Comparison of ENCODE assay signal across 27 cellular contexts in the genomic region with DNA sequence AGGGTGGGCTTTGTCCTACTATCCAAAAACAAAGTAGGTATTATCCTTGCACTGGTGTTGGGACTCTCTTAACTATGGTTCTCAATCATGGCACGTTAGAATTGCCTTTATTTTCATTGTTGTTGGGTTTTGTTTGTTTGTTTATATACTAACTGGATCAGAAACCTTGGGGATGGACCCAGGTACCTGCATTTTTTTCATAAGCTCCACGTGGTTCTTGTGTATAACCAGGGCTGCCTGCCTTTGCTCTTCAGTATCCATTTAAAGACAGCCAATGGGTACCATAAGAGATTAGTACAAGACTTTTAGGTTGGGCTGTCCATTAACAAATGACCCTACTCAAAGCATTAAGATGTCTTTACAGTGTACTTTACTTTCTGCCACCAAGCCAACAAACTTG. TPM values are rescaled to one million over a fixed set of nuclear protein-coding genes. Genes with fewer than 3 reads are reported as not detected.
DNase-seq lines count a peak whose midpoint lies in the region; ATAC-seq, FAIRE-seq and TF ChIP-seq lines count a peak whose summit lies in the region.
"Had no signal": no experiment of that assay in that cellular context is flagged by ENCODE, and none has a peak within 500 bp of the region (broad histone marks: within the 10 kb centered on the region; RNA-seq: fewer than 3 reads in every experiment).

No MANE protein-coding gene starts in this region.

- H3K27ac Mint-ChIP-seq in activated naive CD8-positive, alpha-beta T cell, result no peak overlapping the region
- H3K27ac Mint-ChIP-seq in activated naive CD8-positive, alpha-beta T cell treated with anti-CD3 and anti-CD28 coated beads for 36 hours, result no peak overlapping the region
- H3K27ac Mint-ChIP-seq in nephron, result peak overlapping the region; percentile 90 to 98 (median 94)
- H3K27ac Mint-ChIP-seq: activated CD8-positive, alpha-beta T cell treated with anti-CD3 and anti-CD28 coated beads, Interleukin-2, amount 10 ng/mL, durations not matched to agents 7 days and 5 days; activated T-cell treated with anti-CD3 and anti-CD28 coated beads, Interleukin-2, amount 50 U/mL, for 24 hours; stimulated activated naive B cell treated with anti-CD40 and anti-IgM and Interleukin-4, amounts not matched to agents 10 μg/mL and 1 μg/mL and 100 μg/mL, for 72 hours had no signal

- SMC1A ChIA-PET in GM12878 (lab: Charles Lee; ENCODE audit: uncharacterized antibody, unreplicated experiment), result interaction anchor here (0.7 to 6.7 kb wide), 4 partner anchors 8 to 327 kb away, joined by 3 to 56 read pairs (median 4); no protein-coding TSS in a partner anchor

- ATAC-seq in GM12878, result no peak
- ATAC-seq: activated CD8-positive, alpha-beta T cell treated with anti-CD3 and anti-CD28 coated beads, Interleukin-2, amount 10 ng/mL, durations not matched to agents 7 days and 5 days; heart right ventricle; left lung; stimulated activated naive B cell treated with anti-CD40 and anti-IgM and Interleukin-4, amounts not matched to agents 10 μg/mL and 1 μg/mL and 100 μg/mL, for 72 hours had no signal

- H3K36me3 Mint-ChIP-seq in activated naive CD8-positive, alpha-beta T cell, result no peaks in the 10 kb centered on the region
- no peaks in the 10 kb centered on the region for H3K36me3 Mint-ChIP-seq in activated naive CD8-positive, alpha-beta T cell treated with anti-CD3 and anti-CD28 coated beads for 36 hours
- H3K36me3 Mint-ChIP-seq in nephron (ENCODE audit: low read depth), result no peaks in the 10 kb centered on the region

- CTCF ChIA-PET in GM12878 (lab: Yijun Ruan, JAX), result interaction anchor here (1.2 to 2.8 kb wide), 4 partner anchors 25 to 412 kb away, joined by 3 to 7 read pairs (median 4); no protein-coding TSS in a partner anchor

- no peaks in the 10 kb centered on the region for H3K27me3 ChIP-seq in GM12878 (replicated peaks in 1 of 2; ENCODE audit: control insufficient read depth in 2 of 2, insufficient read depth in 2 of 2, low read length in 1 of 2)
- no peaks in the 10 kb centered on the region for H3K27me3 ChIP-seq in vagina
- H3K27me3 ChIP-seq: BLaER1, heart right ventricle had no signal

- no peaks in the 10 kb centered on the region for H3K36me3 ChIP-seq in GM12878 (ENCODE audit: control insufficient read depth in 2 of 2, insufficient read depth in 2 of 2, low read length in 1 of 2)
- no peaks in the 10 kb centered on the region for H3K36me3 ChIP-seq in vagina
- H3K36me3 ChIP-seq: BLaER1, heart right ventricle, left lung had no signal

- WGBS in GM12878 (ENCODE audit: insufficient coverage, insufficient replicate concordance, low lambda C conversion rate, missing lambda C conversion rate), result 75% methylated on average over 2 of the region's 2 CpGs

- TF ChIP-seq EP300 in GM12878 (IDR thresholded peaks at IDR 0.05; ENCODE audit: borderline replicate concordance in 1 of 2, control insufficient read depth in 1 of 2, low read depth in 2 of 2, low read length in 2 of 2), result no peak

- BruUV-seq in GM12878 (replicated peaks; lab: Mats Ljungman, UMichigan), result no TSS peak

- no peak overlapping the region for H3K9ac ChIP-seq in GM12878 (ENCODE audit: control insufficient read depth, insufficient read depth, low read length)
- H3K9ac ChIP-seq: BLaER1, SK-N-SH had no signal

- peak overlapping the region; percentile 27 for H3K4me3 Mint-ChIP-seq in activated naive CD8-positive, alpha-beta T cell
- H3K4me3 Mint-ChIP-seq in activated naive CD8-positive, alpha-beta T cell treated with anti-CD3 and anti-CD28 coated beads for 36 hours, result no peak overlapping the region
- H3K4me3 Mint-ChIP-seq in nephron, result peak overlapping the region in 2 of 3 experiments; percentile 46 to 49
- H3K4me3 Mint-ChIP-seq: activated CD8-positive, alpha-beta T cell treated with anti-CD3 and anti-CD28 coated beads, Interleukin-2, amount 10 ng/mL, durations not matched to agents 7 days and 5 days; activated T-cell treated with anti-CD3 and anti-CD28 coated beads, Interleukin-2, amount 50 U/mL, for 24 hours; stimulated activated naive B cell treated with anti-CD40 and anti-IgM and Interleukin-4, amounts not matched to agents 10 μg/mL and 1 μg/mL and 100 μg/mL, for 72 hours had no signal

- H3K9me3 Mint-ChIP-seq in activated naive CD8-positive, alpha-beta T cell (ENCODE audit: low read depth), result no peaks in the 10 kb centered on the region
- no peaks in the 10 kb centered on the region for H3K9me3 Mint-ChIP-seq in activated naive CD8-positive, alpha-beta T cell treated with anti-CD3 and anti-CD28 coated beads for 36 hours
- no peaks in the 10 kb centered on the region for H3K9me3 Mint-ChIP-seq in nephron
- H3K9me3 Mint-ChIP-seq: activated T-cell treated with anti-CD3 and anti-CD28 coated beads, Interleukin-2, amount 50 U/mL, for 24 hours; stimulated activated naive B cell treated with anti-CD40 and anti-IgM and Interleukin-4, amounts not matched to agents 10 μg/mL and 1 μg/mL and 100 μg/mL, for 72 hours had no signal

- H3K27me3 Mint-ChIP-seq in activated naive CD8-positive, alpha-beta T cell, result no peaks in the 10 kb centered on the region
- H3K27me3 Mint-ChIP-seq in activated naive CD8-positive, alpha-beta T cell treated with anti-CD3 and anti-CD28 coated beads for 36 hours, result peaks cover 5% of the 10 kb centered on the region
- no peaks in the 10 kb centered on the region for H3K27me3 Mint-ChIP-seq in nephron (ENCODE audit: low read depth)
- H3K27me3 Mint-ChIP-seq: activated T-cell treated with anti-CD3 and anti-CD28 coated beads, Interleukin-2, amount 50 U/mL, for 24 hours; stimulated activated naive B cell treated with anti-CD40 and anti-IgM and Interleukin-4, amounts not matched to agents 10 μg/mL and 1 μg/mL and 100 μg/mL, for 72 hours had no signal

- TF ChIP-seq POLR2A in GM12878 (IDR thresholded peaks at IDR 0.05; ENCODE audit: low read depth, low read length), result no peak
- no peak for TF ChIP-seq POLR2A in vagina (IDR thresholded peaks at IDR 0.05)

- no peak overlapping the region for H2AFZ ChIP-seq in GM12878 (ENCODE audit: control insufficient read depth, low read depth, low read length)

- POLR2A ChIA-PET in GM12878 (lab: Charles Lee), result no interaction called here

- TF ChIP-seq CTCF in GM12878 (IDR thresholded peaks at IDR 0.05 in 2 of 3, conservative IDR thresholded peaks at IDR 0.05 in 1 of 3; ENCODE audit: control insufficient read depth in 2 of 3, extremely low read depth in 1 of 3, insufficient read depth in 1 of 3, low read depth in 3 of 3, low read length in 3 of 3) (no peak), nephron (IDR thresholded peaks at IDR 0.05; ENCODE audit: unreplicated experiment in 3 of 3) (no peak), vagina (IDR thresholded peaks at IDR 0.05) (no peak)

- DNase-seq in activated naive CD8-positive, alpha-beta T cell treated with anti-CD3 and anti-CD28 coated beads for 36 hours, result no peak
- DNase-seq in GM12878 (ENCODE audit: low read depth, low spot score) (no peak), vagina (ENCODE audit: extremely low spot score in 2 of 2) (no peak), NCI-H1105 treated with DMSO at 0.1 percent for 48 hours (lab: John Stamatoyannopoulos, UW) (no peak)
- no peak for DNase-seq in effector CD4-positive, alpha-beta T cell
- DNase-seq in activated effector memory CD4-positive, alpha-beta T cell treated with Interleukin-2 at 50 U/mL for 16 hours, result no peak
- DNase-seq: activated CD4-positive, CD25-positive, alpha-beta regulatory T cell; activated CD8-positive, alpha-beta T cell treated with anti-CD3 and anti-CD28 coated beads, Interleukin-2, amount 10 ng/mL, durations not matched to agents 7 days and 5 days; activated naive CD4-positive, alpha-beta T cell treated with Interleukin-2 at 50 U/mL for 16 hours; activated T-cell treated with anti-CD3 and anti-CD28 coated beads, Interleukin-2, amount 50 U/mL, for 24 hours; amygdala; Calu3; central memory CD4-positive, alpha-beta T cell; heart right ventricle; left lung; MM.1S; NCI-H1436 treated with DMSO at 0.1 percent for 48 hours; NCI-H2171; NCI-H524 treated with DMSO at 0.1 percent for 48 hours; SK-N-SH; small intestine; stimulated activated naive B cell treated with anti-CD40 and anti-IgM and Interleukin-4, amounts not matched to agents 10 μg/mL and 1 μg/mL and 100 μg/mL, for 72 hours; T1000 had no signal

- intact Hi-C loops in GM12878 (cut with micrococcal nuclease; ENCODE audit: unreplicated experiment) (loop anchor here (10.0 kb wide), 1 partner anchor 329 kb away; no protein-coding TSS in a partner anchor), vagina (cut with DNase I) (loop anchor here (5.0 kb wide), 2 partner anchors 34 to 414 kb away; no protein-coding TSS in a partner anchor)

- peaks cover 14% of the 10 kb centered on the region for H3K4me1 Mint-ChIP-seq in activated naive CD8-positive, alpha-beta T cell (ENCODE audit: low read depth)
- H3K4me1 Mint-ChIP-seq in activated naive CD8-positive, alpha-beta T cell treated with anti-CD3 and anti-CD28 coated beads for 36 hours, result peaks cover 15% of the 10 kb centered on the region
- peaks cover 34% of the 10 kb centered on the region for H3K4me1 Mint-ChIP-seq in nephron

- H3K4me1 ChIP-seq in GM12878 (ENCODE audit: control insufficient read depth, insufficient read depth, low read length) (peaks cover 3% of the 10 kb centered on the region; the same call in 1 of the 2 replicates), vagina (peaks cover 43% of the 10 kb centered on the region)

- H3K4me3 ChIP-seq in GM12878 (no peak overlapping the region), vagina (no peak overlapping the region)
- H3K4me3 ChIP-seq: BLaER1, heart right ventricle, left lung had no signal

- H4K20me1 ChIP-seq in GM12878 (ENCODE audit: control insufficient read depth, insufficient read depth), result no peaks in the 10 kb centered on the region

- peak; percentile 44 for FAIRE-seq in GM12878 (lab: Jason Lieb, UNC)
- FAIRE-seq: small intestine had no signal

- peaks cover 19% of the 10 kb centered on the region for H3K79me2 ChIP-seq in GM12878 (ENCODE audit: control insufficient read depth, insufficient read depth, low read length)

- no peak overlapping the region for H3K27ac ChIP-seq in GM12878 (ENCODE audit: control insufficient read depth, insufficient read depth)
- H3K27ac ChIP-seq in vagina, result peak overlapping the region; percentile 18
- H3K27ac ChIP-seq: BLaER1, RWPE1 had no signal

- H3K9me3 ChIP-seq in GM12878 (replicated peaks; ENCODE audit: control insufficient read depth, insufficient read depth, low read length), result no peaks in the 10 kb centered on the region
- H3K9me3 ChIP-seq in vagina, result no peaks in the 10 kb centered on the region
- H3K9me3 ChIP-seq: BLaER1, heart right ventricle, left lung, SK-N-SH had no signal

- in situ Hi-C loops in GM12878 (cut with MboI), result no loop called here

- no peak overlapping the region for H3K4me2 ChIP-seq in GM12878 (ENCODE audit: control insufficient read depth, insufficient read depth)
- H3K4me2 ChIP-seq: BLaER1, SK-N-SH had no signal

- TF ChIP-seq RAD21 in GM12878 (IDR thresholded peaks at IDR 0.05; ENCODE audit: insufficient read depth, low read depth, low read length), result no peak

- RAD21 ChIA-PET in GM12878 (lab: Charles Lee; ENCODE audit: unreplicated experiment), result interaction anchor here (5.8 kb wide), 1 partner anchor 99 kb away, joined by 79 read pairs; no protein-coding TSS in a partner anchor

RNA-seq across cellular contexts. Expression of gene SSBP2, which starts 2.5 kb away (rescaled TPM):
- total RNA-seq in activated naive CD8-positive, alpha-beta T cell treated with anti-CD3 and anti-CD28 coated beads for 36 hours, result 1 to 10 TPM; 8.3 to 8.9 TPM
- total RNA-seq in GM12878 (2013; cell fraction: nucleolus; rRNA removed), result 167 and 185 TPM in 2 replicates
- total RNA-seq in GM12878 (2014; rRNA removed) (52.2 and 58.7 TPM in 2 replicates), GM12878 (2014; rRNA removed; fragmentation: Illumina TruSeq; extraction: Trizol) (64.4 and 65.7 TPM in 2 replicates), GM12878 (2021) (59.3 and 62.8 TPM in 2 replicates), vagina (66.3 TPM)
- polyA plus RNA-seq in GM12878 (2011; ENCODE audit: low read depth), result 34.2 TPM
- polyA plus RNA-seq in GM12878 (2011; rRNA removed) (132 and 152 TPM in 2 replicates), GM12878 (2014; fragmentation: Illumina TruSeq; extraction: Trizol) (111 and 113 TPM in 2 replicates), GM12878 (2014; fragmentation: Nextera tagmentation; extraction: Ambion mirVana) (100 to 1,000 TPM; 117 to 120 TPM), GM12878 (2014; rRNA removed) (62.7 and 72.3 TPM in 2 replicates), GM12878 (2016; fragmentation: Nextera tagmentation; extraction: Ambion mirVana) (100 to 1,000 TPM; 110 to 127 TPM)
- polyA plus RNA-seq in GM12878 (2011; cell fraction: cytosol; rRNA removed), result 88.3 and 91.2 TPM in 2 replicates
- polyA plus RNA-seq in GM12878 (2011; cell fraction: nucleus; rRNA removed), result 92.4 and 118 TPM in 2 replicates
- 43.3 and 59.1 TPM in 2 replicates for polyA plus RNA-seq in GM12878 (2012)
- polyA minus RNA-seq in GM12878 (2011; rRNA and poly(A)+ RNA removed), result 99.2 and 111 TPM in 2 replicates
- polyA minus RNA-seq in GM12878 (2011; cell fraction: cytosol; rRNA and poly(A)+ RNA removed), result 25.3 and 26.0 TPM in 2 replicates
- polyA minus RNA-seq in GM12878 (2011; cell fraction: nucleus; rRNA and poly(A)+ RNA removed), result 60.6 and 80.0 TPM in 2 replicates

Comparison
In these comparisons a context has a peak if more than half of its experiments do, and no peak if none do; other contexts are left out.
1. H3K27ac Mint-ChIP-seq: peak in nephron (3 of 3); none in activated naive CD8-positive, alpha-beta T cell (single experiment) and activated naive CD8-positive, alpha-beta T cell treated with anti-CD3 and anti-CD28 coated beads for 36 hours (single experiment).